In the genomic region with DNA sequence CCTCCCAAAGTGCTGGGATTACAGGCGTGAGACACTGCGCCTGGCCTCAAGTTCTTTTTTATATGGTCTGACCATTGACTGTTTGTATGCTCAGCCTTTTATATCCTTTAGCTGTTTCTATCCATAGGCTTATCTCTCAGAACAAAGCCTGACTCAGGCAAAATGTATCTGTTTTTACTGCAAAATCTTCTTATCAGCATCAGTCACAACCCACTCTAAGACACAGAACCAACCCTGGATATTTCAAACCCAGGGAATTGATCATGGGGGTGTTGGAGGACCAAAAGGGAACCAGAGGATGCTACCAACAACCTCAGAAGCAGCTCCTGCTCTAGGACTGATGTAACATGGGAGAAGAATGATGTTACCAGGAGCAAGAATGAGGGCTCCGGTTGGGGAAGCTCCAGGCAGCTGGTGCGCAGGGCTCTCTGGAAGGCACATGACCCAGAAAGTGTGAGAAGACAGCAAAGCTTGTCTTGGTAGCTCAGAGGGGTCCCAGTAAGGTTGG, we compare ENCODE assay signal across 1 cellular context.
TF ChIP-seq lines count a peak whose summit lies in the region.

No MANE protein-coding gene starts in this region.

TF ChIP-seq in K562, 482 proteins besides CTCF, POLR2A, EP300 and RAD21 (continued from another document and continues in another):
- TF ChIP-seq, protein P1, sequence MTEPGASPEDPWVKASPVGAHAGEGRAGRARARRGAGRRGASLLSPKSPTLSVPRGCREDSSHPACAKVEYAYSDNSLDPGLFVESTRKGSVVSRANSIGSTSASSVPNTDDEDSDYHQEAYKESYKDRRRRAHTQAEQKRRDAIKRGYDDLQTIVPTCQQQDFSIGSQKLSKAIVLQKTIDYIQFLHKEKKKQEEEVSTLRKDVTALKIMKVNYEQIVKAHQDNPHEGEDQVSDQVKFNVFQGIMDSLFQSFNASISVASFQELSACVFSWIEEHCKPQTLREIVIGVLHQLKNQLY (CRISPR knock-in tag; conservative IDR thresholded peaks at IDR 0.05) = no peak
- TF ChIP-seq TAF9B (IDR thresholded peaks at IDR 0.05; ENCODE audit: partially characterized antibody) (no peak), ATF7 (IDR thresholded peaks at IDR 0.05) (peak; percentile 62; the same call in 1 of the 2 replicates), HIVEP1 (CRISPR knock-in tag; IDR thresholded peaks at IDR 0.05) (no peak), SRSF3 (IDR thresholded peaks at IDR 0.05; ENCODE audit: insufficient read depth, low read length) (no peak), ZKSCAN1 (IDR thresholded peaks at IDR 0.05; ENCODE audit: low read depth, low read length) (no peak), ARNT (IDR thresholded peaks at IDR 0.05) (0 out of 4 replicates have a peak, but pooled peaks of 1 of the 2 experiments have one; percentile 37), CREBBP (IDR thresholded peaks at IDR 0.05; ENCODE audit: low read depth, low read length) (no peak), BHLHE40 (IDR thresholded peaks at IDR 0.05; ENCODE audit: low read length) (no peak), CBFA2T2 (conservative IDR thresholded peaks at IDR 0.05) (peak; percentile 65), MAFF (IDR thresholded peaks at IDR 0.05; ENCODE audit: low read length) (peak; percentile 62; the same call in 1 of the 2 replicates), IFI16 (CRISPR knock-in tag; IDR thresholded peaks at IDR 0.05) (no peak), ZNF263 (CRISPR knock-in tag; IDR thresholded peaks at IDR 0.05; ENCODE audit: borderline replicate concordance) (no peak), ETV1 (tag; conservative IDR thresholded peaks at IDR 0.05; ENCODE audit: low read depth) (no peak), COPS2 (conservative IDR thresholded peaks at IDR 0.05) (no peak), RB1 (IDR thresholded peaks at IDR 0.05; ENCODE audit: low read depth) (no peak), ZNF384 (IDR thresholded peaks at IDR 0.05; ENCODE audit: low read depth, low read length) (no peak), ZBTB17 (CRISPR knock-in tag; IDR thresholded peaks at IDR 0.05) (0 out of 2 replicates have a peak, but pooled peaks have one; percentile 16), ZNF780A (CRISPR knock-in tag; IDR thresholded peaks at IDR 0.05) (no peak), ZNF445 (CRISPR knock-in tag; IDR thresholded peaks at IDR 0.05; ENCODE audit: low read depth) (no peak), RBBP5 (IDR thresholded peaks at IDR 0.05; ENCODE audit: borderline replicate concordance, insufficient read depth, low read length, poor library complexity, severe bottlenecking) (no peak), GABPB2 (CRISPR knock-in tag; conservative IDR thresholded peaks at IDR 0.05) (no peak), MTA3 (IDR thresholded peaks at IDR 0.05; ENCODE audit: borderline replicate concordance) (0 out of 2 replicates have a peak, but pooled peaks have one; percentile 16), NCOA2 (IDR thresholded peaks at IDR 0.05; ENCODE audit: partially characterized antibody in 2 of 2) (no peak), TRIM24 (IDR thresholded peaks at IDR 0.05) (peak; percentile 47 to 88; a peak in 3 of 4 replicates), ZBTB1 (CRISPR knock-in tag; IDR thresholded peaks at IDR 0.05; ENCODE audit: borderline replicate concordance, low read depth) (no peak), ZNF644 (tag; IDR thresholded peaks at IDR 0.05; ENCODE audit: low read depth) (peak; percentile 46; the same call in 1 of the 2 replicates), EGR1 (conservative IDR thresholded peaks at IDR 0.05) (no peak), FOXA3 (CRISPR knock-in tag; conservative IDR thresholded peaks at IDR 0.05 in 1 of 2, IDR thresholded peaks at IDR 0.05 in 1 of 2) (no peak), PCBP2 (IDR thresholded peaks at IDR 0.05; ENCODE audit: low read depth, low read length, poor library complexity, severe bottlenecking) (no peak), ARID1B (IDR thresholded peaks at IDR 0.05) (peak; percentile 94), FOXA1 (IDR thresholded peaks at IDR 0.05; ENCODE audit: borderline replicate concordance) (no peak), MED1 (CRISPR knock-in tag; IDR thresholded peaks at IDR 0.05; ENCODE audit: borderline replicate concordance) (no peak), ZNF584 (CRISPR knock-in tag; IDR thresholded peaks at IDR 0.05; ENCODE audit: low read depth) (peak; percentile 69; the same call in 1 of the 2 replicates), ZNF354B (CRISPR knock-in tag; IDR thresholded peaks at IDR 0.05) (no peak), HNRNPUL1 (IDR thresholded peaks at IDR 0.05; ENCODE audit: low read length) (no peak), ZNF75A (CRISPR knock-in tag; IDR thresholded peaks at IDR 0.05) (no peak), ZNF239 (CRISPR knock-in tag; IDR thresholded peaks at IDR 0.05) (no peak), NR4A1 (CRISPR knock-in tag; IDR thresholded peaks at IDR 0.05) (no peak), NR4A1 (tag; IDR thresholded peaks at IDR 0.05) (no peak), ARID2 (IDR thresholded peaks at IDR 0.05) (no peak)
- TF ChIP-seq, protein P2, sequence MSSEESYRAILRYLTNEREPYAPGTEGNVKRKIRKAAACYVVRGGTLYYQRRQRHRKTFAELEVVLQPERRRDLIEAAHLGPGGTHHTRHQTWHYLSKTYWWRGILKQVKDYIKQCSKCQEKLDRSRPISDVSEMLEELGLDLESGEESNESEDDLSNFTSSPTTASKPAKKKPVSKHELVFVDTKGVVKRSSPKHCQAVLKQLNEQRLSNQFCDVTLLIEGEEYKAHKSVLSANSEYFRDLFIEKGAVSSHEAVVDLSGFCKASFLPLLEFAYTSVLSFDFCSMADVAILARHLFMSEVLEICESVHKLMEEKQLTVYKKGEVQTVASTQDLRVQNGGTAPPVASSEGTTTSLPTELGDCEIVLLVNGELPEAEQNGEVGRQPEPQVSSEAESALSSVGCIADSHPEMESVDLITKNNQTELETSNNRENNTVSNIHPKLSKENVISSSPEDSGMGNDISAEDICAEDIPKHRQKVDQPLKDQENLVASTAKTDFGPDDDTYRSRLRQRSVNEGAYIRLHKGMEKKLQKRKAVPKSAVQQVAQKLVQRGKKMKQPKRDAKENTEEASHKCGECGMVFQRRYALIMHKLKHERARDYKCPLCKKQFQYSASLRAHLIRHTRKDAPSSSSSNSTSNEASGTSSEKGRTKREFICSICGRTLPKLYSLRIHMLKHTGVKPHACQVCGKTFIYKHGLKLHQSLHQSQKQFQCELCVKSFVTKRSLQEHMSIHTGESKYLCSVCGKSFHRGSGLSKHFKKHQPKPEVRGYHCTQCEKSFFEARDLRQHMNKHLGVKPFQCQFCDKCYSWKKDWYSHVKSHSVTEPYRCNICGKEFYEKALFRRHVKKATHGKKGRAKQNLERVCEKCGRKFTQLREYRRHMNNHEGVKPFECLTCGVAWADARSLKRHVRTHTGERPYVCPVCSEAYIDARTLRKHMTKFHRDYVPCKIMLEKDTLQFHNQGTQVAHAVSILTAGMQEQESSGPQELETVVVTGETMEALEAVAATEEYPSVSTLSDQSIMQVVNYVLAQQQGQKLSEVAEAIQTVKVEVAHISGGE (CRISPR knock-in tag; IDR thresholded peaks at IDR 0.05) = no peak
- TF ChIP-seq, protein P3, sequence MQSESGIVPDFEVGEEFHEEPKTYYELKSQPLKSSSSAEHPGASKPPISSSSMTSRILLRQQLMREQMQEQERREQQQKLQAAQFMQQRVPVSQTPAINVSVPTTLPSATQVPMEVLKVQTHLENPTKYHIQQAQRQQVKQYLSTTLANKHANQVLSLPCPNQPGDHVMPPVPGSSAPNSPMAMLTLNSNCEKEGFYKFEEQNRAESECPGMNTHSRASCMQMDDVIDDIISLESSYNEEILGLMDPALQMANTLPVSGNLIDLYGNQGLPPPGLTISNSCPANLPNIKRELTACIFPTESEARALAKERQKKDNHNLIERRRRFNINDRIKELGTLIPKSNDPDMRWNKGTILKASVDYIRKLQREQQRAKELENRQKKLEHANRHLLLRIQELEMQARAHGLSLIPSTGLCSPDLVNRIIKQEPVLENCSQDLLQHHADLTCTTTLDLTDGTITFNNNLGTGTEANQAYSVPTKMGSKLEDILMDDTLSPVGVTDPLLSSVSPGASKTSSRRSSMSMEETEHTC (IDR thresholded peaks at IDR 0.05) = no peak
- TF ChIP-seq, protein P4, sequence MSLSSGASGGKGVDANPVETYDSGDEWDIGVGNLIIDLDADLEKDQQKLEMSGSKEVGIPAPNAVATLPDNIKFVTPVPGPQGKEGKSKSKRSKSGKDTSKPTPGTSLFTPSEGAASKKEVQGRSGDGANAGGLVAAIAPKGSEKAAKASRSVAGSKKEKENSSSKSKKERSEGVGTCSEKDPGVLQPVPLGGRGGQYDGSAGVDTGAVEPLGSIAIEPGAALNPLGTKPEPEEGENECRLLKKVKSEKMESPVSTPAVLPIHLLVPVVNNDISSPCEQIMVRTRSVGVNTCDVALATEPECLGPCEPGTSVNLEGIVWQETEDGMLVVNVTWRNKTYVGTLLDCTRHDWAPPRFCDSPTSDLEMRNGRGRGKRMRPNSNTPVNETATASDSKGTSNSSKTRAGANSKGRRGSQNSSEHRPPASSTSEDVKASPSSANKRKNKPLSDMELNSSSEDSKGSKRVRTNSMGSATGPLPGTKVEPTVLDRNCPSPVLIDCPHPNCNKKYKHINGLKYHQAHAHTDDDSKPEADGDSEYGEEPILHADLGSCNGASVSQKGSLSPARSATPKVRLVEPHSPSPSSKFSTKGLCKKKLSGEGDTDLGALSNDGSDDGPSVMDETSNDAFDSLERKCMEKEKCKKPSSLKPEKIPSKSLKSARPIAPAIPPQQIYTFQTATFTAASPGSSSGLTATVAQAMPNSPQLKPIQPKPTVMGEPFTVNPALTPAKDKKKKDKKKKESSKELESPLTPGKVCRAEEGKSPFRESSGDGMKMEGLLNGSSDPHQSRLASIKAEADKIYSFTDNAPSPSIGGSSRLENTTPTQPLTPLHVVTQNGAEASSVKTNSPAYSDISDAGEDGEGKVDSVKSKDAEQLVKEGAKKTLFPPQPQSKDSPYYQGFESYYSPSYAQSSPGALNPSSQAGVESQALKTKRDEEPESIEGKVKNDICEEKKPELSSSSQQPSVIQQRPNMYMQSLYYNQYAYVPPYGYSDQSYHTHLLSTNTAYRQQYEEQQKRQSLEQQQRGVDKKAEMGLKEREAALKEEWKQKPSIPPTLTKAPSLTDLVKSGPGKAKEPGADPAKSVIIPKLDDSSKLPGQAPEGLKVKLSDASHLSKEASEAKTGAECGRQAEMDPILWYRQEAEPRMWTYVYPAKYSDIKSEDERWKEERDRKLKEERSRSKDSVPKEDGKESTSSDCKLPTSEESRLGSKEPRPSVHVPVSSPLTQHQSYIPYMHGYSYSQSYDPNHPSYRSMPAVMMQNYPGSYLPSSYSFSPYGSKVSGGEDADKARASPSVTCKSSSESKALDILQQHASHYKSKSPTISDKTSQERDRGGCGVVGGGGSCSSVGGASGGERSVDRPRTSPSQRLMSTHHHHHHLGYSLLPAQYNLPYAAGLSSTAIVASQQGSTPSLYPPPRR (CRISPR knock-in tag; IDR thresholded peaks at IDR 0.05; ENCODE audit: borderline replicate concordance) = no peak
- TF ChIP-seq, protein P5, sequence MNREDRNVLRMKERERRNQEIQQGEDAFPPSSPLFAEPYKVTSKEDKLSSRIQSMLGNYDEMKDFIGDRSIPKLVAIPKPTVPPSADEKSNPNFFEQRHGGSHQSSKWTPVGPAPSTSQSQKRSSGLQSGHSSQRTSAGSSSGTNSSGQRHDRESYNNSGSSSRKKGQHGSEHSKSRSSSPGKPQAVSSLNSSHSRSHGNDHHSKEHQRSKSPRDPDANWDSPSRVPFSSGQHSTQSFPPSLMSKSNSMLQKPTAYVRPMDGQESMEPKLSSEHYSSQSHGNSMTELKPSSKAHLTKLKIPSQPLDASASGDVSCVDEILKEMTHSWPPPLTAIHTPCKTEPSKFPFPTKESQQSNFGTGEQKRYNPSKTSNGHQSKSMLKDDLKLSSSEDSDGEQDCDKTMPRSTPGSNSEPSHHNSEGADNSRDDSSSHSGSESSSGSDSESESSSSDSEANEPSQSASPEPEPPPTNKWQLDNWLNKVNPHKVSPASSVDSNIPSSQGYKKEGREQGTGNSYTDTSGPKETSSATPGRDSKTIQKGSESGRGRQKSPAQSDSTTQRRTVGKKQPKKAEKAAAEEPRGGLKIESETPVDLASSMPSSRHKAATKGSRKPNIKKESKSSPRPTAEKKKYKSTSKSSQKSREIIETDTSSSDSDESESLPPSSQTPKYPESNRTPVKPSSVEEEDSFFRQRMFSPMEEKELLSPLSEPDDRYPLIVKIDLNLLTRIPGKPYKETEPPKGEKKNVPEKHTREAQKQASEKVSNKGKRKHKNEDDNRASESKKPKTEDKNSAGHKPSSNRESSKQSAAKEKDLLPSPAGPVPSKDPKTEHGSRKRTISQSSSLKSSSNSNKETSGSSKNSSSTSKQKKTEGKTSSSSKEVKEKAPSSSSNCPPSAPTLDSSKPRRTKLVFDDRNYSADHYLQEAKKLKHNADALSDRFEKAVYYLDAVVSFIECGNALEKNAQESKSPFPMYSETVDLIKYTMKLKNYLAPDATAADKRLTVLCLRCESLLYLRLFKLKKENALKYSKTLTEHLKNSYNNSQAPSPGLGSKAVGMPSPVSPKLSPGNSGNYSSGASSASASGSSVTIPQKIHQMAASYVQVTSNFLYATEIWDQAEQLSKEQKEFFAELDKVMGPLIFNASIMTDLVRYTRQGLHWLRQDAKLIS (CRISPR knock-in tag; IDR thresholded peaks at IDR 0.05) = no peak
- TF ChIP-seq, protein P6, sequence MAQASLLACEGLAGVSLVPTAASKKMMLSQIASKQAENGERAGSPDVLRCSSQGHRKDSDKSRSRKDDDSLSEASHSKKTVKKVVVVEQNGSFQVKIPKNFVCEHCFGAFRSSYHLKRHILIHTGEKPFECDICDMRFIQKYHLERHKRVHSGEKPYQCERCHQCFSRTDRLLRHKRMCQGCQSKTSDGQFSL (CRISPR knock-in tag; IDR thresholded peaks at IDR 0.05) = no peak
- TF ChIP-seq, protein P6 (tag; IDR thresholded peaks at IDR 0.05) = no peak
- TF ChIP-seq, protein P7, sequence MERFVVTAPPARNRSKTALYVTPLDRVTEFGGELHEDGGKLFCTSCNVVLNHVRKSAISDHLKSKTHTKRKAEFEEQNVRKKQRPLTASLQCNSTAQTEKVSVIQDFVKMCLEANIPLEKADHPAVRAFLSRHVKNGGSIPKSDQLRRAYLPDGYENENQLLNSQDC (CRISPR knock-in tag; IDR thresholded peaks at IDR 0.05) = no peak
- TF ChIP-seq, protein P8, sequence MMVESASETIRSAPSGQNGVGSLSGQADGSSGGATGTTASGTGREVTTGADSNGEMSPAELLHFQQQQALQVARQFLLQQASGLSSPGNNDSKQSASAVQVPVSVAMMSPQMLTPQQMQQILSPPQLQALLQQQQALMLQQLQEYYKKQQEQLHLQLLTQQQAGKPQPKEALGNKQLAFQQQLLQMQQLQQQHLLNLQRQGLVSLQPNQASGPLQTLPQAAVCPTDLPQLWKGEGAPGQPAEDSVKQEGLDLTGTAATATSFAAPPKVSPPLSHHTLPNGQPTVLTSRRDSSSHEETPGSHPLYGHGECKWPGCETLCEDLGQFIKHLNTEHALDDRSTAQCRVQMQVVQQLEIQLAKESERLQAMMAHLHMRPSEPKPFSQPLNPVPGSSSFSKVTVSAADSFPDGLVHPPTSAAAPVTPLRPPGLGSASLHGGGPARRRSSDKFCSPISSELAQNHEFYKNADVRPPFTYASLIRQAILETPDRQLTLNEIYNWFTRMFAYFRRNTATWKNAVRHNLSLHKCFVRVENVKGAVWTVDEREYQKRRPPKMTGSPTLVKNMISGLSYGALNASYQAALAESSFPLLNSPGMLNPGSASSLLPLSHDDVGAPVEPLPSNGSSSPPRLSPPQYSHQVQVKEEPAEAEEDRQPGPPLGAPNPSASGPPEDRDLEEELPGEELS (CRISPR knock-in tag; IDR thresholded peaks at IDR 0.05; ENCODE audit: borderline replicate concordance) = no peak
